ENCODE assay signal across 16 cellular contexts in the genomic region with DNA sequence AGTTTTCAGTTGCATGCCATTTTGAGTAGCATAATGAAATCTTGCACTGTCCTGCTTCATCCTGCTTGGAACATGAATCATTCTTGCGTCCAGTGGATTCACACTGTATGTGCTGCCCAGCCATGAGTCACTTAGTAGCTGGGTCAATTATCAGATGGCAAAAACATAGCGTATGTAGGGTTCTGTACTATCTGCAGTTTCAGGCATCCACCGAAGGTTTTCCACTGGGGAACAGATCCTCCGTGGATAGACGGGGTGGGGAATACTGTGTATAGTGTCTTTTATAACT.
DNase-seq lines count a peak whose midpoint lies in the region; ATAC-seq, FAIRE-seq and TF ChIP-seq lines count a peak whose summit lies in the region.
"Had no signal": no experiment of that assay in that cellular context is flagged by ENCODE, and none has a peak within 500 bp of the region (broad histone marks: within the 10 kb centered on the region; RNA-seq: fewer than 3 reads in every experiment).

No MANE protein-coding gene starts in this region.

- H4K20me1 ChIP-seq in osteoblast (ENCODE audit: insufficient read depth, low read length), result no peaks in the 10 kb centered on the region

- H3K4me3 ChIP-seq in osteoblast (ENCODE audit: insufficient read depth, low read length), result no peak overlapping the region
- H3K4me3 ChIP-seq: neural progenitor cell had no signal

- H2AFZ ChIP-seq in osteoblast (ENCODE audit: low read length), result peak overlapping the region; percentile 23
- H2AFZ ChIP-seq: neural progenitor cell had no signal

- peaks cover 1% of the 10 kb centered on the region for H3K9me3 Mint-ChIP-seq in glutamatergic neuron (ENCODE audit: unreplicated experiment)

- H3K27ac ChIP-seq in epithelial cell of prostate, result peak overlapping the region; percentile 36
- H3K27ac ChIP-seq in osteoblast (ENCODE audit: low read depth, low read length), result no peak overlapping the region
- H3K27ac ChIP-seq: neural progenitor cell had no signal

- peaks cover 2% of the 10 kb centered on the region for H3K36me3 Mint-ChIP-seq in glutamatergic neuron (ENCODE audit: unreplicated experiment)
- H3K36me3 Mint-ChIP-seq: CD4-positive, CD25-positive, alpha-beta regulatory T cell; neural progenitor cell had no signal

- no peak for ATAC-seq in GM18907 (IDR thresholded peaks at IDR 0.05; ENCODE audit: unreplicated experiment)
- ATAC-seq: stimulated activated naive CD8-positive, alpha-beta T cell treated with anti-CD3 and anti-CD28 coated beads, Interleukin-15, Interleukin-2, amounts not matched to agents 100 U/mL and 50 U/mL, for 24 hours; WTC11 had no signal

- no peaks in the 10 kb centered on the region for H3K36me3 ChIP-seq in osteoblast (ENCODE audit: insufficient read depth, low read length)
- H3K36me3 ChIP-seq: neural progenitor cell had no signal

- peaks cover 2% of the 10 kb centered on the region for H3K27me3 Mint-ChIP-seq in glutamatergic neuron (ENCODE audit: unreplicated experiment)

- no peaks in the 10 kb centered on the region for H3K79me2 ChIP-seq in osteoblast (ENCODE audit: insufficient read depth, low read length)

- no peak overlapping the region for H3K4me3 Mint-ChIP-seq in glutamatergic neuron (ENCODE audit: unreplicated experiment)
- H3K4me3 Mint-ChIP-seq: neural progenitor cell, WTC11 had no signal

- no peak overlapping the region for H3K27ac Mint-ChIP-seq in glutamatergic neuron (ENCODE audit: unreplicated experiment)
- H3K27ac Mint-ChIP-seq: neural progenitor cell, WTC11 had no signal

- H3K9me3 ChIP-seq in osteoblast (ENCODE audit: low read depth, low read length), result no peaks in the 10 kb centered on the region

- H3K4me1 ChIP-seq in osteoblast (ENCODE audit: insufficient read depth, low read length), result peaks cover 6% of the 10 kb centered on the region
- H3K4me1 ChIP-seq: neural progenitor cell had no signal

- FAIRE-seq in GM19239 (lab: Jason Lieb, UNC), result peak; percentile 42

- no peak for TF ChIP-seq CTCF in osteoblast (IDR thresholded peaks at IDR 0.05; ENCODE audit: extremely low read depth, low read depth, low read length)
- TF ChIP-seq CTCF in glutamatergic neuron (IDR thresholded peaks at IDR 0.05; ENCODE audit: partially characterized antibody, unreplicated experiment), result no peak

- H3K27me3 ChIP-seq in osteoblast (ENCODE audit: insufficient read depth, low read length), result no peaks in the 10 kb centered on the region
- H3K27me3 ChIP-seq: neural progenitor cell had no signal

- no peak overlapping the region for H3K4me2 ChIP-seq in osteoblast (ENCODE audit: insufficient read depth, low read length)
- H3K4me2 ChIP-seq: neural progenitor cell had no signal

- DNase-seq in GM19239 (ENCODE audit: insufficient read length, low spot score), result no peak
- peak; percentile 73 for DNase-seq in RKO (ENCODE audit: low spot score)
- no peak for DNase-seq in epithelial cell of prostate (ENCODE audit: low read depth, low spot score)
- peak; percentile 41 for DNase-seq in osteoblast (ENCODE audit: insufficient read length, low spot score, missing footprints)
- DNase-seq in glutamatergic neuron, result no peak
- no peak for DNase-seq in anterior cingulate cortex (lab: John Stamatoyannopoulos, UW)
- no peak for DNase-seq in D341Med (ENCODE audit: low spot score)
- DNase-seq: activated naive CD4-positive, alpha-beta T cell treated with Interleukin-2 at 50 U/mL for 16 hours; CD4-positive, CD25-positive, alpha-beta regulatory T cell; cerebellar nuclear complex; GF-D8; GOT3; stimulated activated naive CD8-positive, alpha-beta T cell treated with anti-CD3 and anti-CD28 coated beads, Interleukin-15, Interleukin-2, amounts not matched to agents 100 U/mL and 50 U/mL, for 24 hours had no signal

- H3K4me1 Mint-ChIP-seq in glutamatergic neuron (ENCODE audit: low read depth, unreplicated experiment), result no peaks in the 10 kb centered on the region
- H3K4me1 Mint-ChIP-seq: CD4-positive, CD25-positive, alpha-beta regulatory T cell; neural progenitor cell; WTC11 had no signal

Comparison
In these comparisons a context has a peak if more than half of its experiments do, and no peak if none do; other contexts are left out.
1. DNase-seq: peak in RKO (single experiment) and osteoblast (single experiment); none in GM19239 (single experiment), epithelial cell of prostate (single experiment), glutamatergic neuron (single experiment), anterior cingulate cortex (0 of 58) and D341Med (single experiment).